6 cellular contexts compared by ENCODE assay signal in the genomic region with DNA sequence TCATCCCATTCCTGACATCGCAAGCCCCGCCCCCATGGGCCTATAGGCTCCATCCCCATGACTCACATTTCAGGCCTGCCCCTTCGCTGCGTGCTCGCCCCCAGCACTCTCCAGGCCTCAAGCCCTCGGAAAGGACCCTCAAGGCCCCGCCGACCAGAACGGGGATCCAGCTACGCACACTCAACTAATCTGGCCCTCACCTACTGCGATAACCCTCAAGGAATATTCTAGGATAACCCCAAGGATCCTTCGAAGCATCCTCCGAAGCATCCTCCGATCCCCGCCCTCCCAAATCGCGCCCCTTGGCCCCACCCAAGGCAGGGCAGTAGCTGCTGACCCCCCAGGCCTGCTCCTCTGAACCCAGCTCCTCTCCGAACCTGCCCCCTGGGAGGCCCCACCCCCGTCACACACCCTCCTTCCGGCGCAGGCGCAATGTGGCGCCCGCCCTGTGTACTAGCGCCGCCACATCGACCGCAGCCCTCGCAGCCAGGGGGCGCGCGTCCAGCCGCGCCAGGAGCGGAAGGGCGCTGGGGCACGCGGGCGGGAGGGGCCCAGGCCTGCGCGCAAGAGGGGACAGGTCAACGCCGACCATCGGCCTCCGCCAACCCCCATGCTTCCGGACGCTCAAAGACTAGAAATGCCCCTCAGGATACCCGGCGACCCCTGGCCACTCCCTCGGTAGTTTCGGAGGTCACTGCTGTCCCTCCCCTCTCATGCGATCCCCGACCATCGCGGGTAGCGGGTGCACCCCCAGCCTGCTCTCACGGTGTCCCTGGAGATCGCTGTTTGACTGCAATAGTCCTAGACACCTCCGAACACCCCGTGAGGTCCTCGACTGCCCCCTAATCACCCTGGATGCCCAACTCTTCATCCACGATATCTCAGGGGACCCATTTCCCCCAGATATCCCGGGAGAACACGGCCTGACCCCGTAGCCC. TPM values are rescaled to one million over a fixed set of nuclear protein-coding genes. Genes with fewer than 3 reads are reported as not detected.
DNase-seq lines count a peak whose midpoint lies in the region; TF ChIP-seq lines count a peak whose summit lies in the region.

No MANE protein-coding gene starts in this region.

- in situ Hi-C loops in Caki2 (cut with HindIII; ENCODE audit: low pct_unique_long_range_greater_than_20kb, low sequenced_read_pairs), result no loop called here

- no peaks in the 10 kb centered on the region for H3K36me3 Mint-ChIP-seq in glutamatergic neuron (ENCODE audit: unreplicated experiment)

- H3K27me3 Mint-ChIP-seq in glutamatergic neuron (ENCODE audit: unreplicated experiment), result peaks cover 6% of the 10 kb centered on the region

- DNase-seq in Caki2 (ENCODE audit: low read depth), result peak; percentile 85
- no peak for DNase-seq in HFF-Myc (ENCODE audit: extremely low read depth, low read depth)
- peak; percentile 76 for DNase-seq in NCI-H2171 treated with DMSO at 0.1 percent for 48 hours (lab: John Stamatoyannopoulos, UW)
- peak; percentile 83 for DNase-seq in activated CD8-positive, alpha-beta memory T cell treated with anti-CD3 and anti-CD28 coated beads, Interleukin-2, amount 50 U/mL, for 4 hours
- DNase-seq in glutamatergic neuron, result peak; percentile 84
- peak; percentile 64 to 74 for DNase-seq in stimulated activated CD4-positive, alpha-beta T cell treated with anti-CD3 and anti-CD28 coated beads, Interleukin-12 subunit alpha, Interleukin-12 subunit beta, amount 100 ng/mL, for 24 hours (ENCODE audit: low read depth in 2 of 2)

- peak overlapping the region; percentile 96 for H3K27ac Mint-ChIP-seq in glutamatergic neuron (ENCODE audit: unreplicated experiment)

- H3K9me3 Mint-ChIP-seq in glutamatergic neuron (ENCODE audit: unreplicated experiment), result peaks cover 2% of the 10 kb centered on the region

- H3K4me3 ChIP-seq in HFF-Myc (replicated peaks; ENCODE audit: low read depth, low read length), result peak overlapping the region; percentile 22

- peak overlapping the region; percentile 90 for H3K4me3 Mint-ChIP-seq in glutamatergic neuron (ENCODE audit: unreplicated experiment)

- peak; percentile 57 for TF ChIP-seq CTCF in HFF-Myc (IDR thresholded peaks at IDR 0.05; ENCODE audit: low read depth, low read length, missing control alignments)
- peak; percentile 67 for TF ChIP-seq CTCF in glutamatergic neuron (IDR thresholded peaks at IDR 0.05; ENCODE audit: partially characterized antibody, unreplicated experiment)

- peaks cover 3% of the 10 kb centered on the region for H3K4me1 Mint-ChIP-seq in glutamatergic neuron (ENCODE audit: low read depth, unreplicated experiment)

RNA-seq across cellular contexts. Expression of a gene that starts 6.4 kb away (rescaled TPM):
- total RNA-seq in Caki2 (2014; rRNA removed; shearing (Covaris generic); ENCODE audit: low replicate concordance), result 1.7 and 7.6 TPM in 2 replicates
- 2.7 TPM for total RNA-seq in glutamatergic neuron (ENCODE audit: unreplicated experiment)

RNA-seq across cellular contexts. Expression of a gene that starts 15.5 kb away (rescaled TPM):
- 72.9 and 86.3 TPM in 2 replicates for total RNA-seq in Caki2 (2014; rRNA removed; shearing (Covaris generic); ENCODE audit: low replicate concordance)
- total RNA-seq in glutamatergic neuron (ENCODE audit: unreplicated experiment), result 12.2 TPM

RNA-seq across cellular contexts. Expression of a gene that starts 30.0 kb away (rescaled TPM):
- total RNA-seq in Caki2 (2014; rRNA removed; shearing (Covaris generic); ENCODE audit: low replicate concordance), result 6.1 and 55.0 TPM in 2 replicates
- total RNA-seq in glutamatergic neuron (ENCODE audit: unreplicated experiment), result 1.6 TPM

RNA-seq across cellular contexts. Expression of a gene that starts 32.6 kb away (rescaled TPM):
- total RNA-seq in Caki2 (2014; rRNA removed; shearing (Covaris generic); ENCODE audit: low replicate concordance), result 32.6 and 46.4 TPM in 2 replicates
- total RNA-seq in glutamatergic neuron (ENCODE audit: unreplicated experiment), result 20.6 TPM

RNA-seq across cellular contexts. Expression of a gene that starts 43.8 kb away (rescaled TPM):
- total RNA-seq in Caki2 (2014; rRNA removed; shearing (Covaris generic); ENCODE audit: low replicate concordance), result not detected in 2 replicates
- 291 TPM for total RNA-seq in glutamatergic neuron (ENCODE audit: unreplicated experiment)
